8 cellular contexts compared by ENCODE assay signal in genomic region chr10:75408512-75408881, GRCh38. TPM values are rescaled to one million over a fixed set of nuclear protein-coding genes. Genes with fewer than 3 reads are reported as not detected.
DNase-seq lines count a peak whose midpoint lies in the region; ATAC-seq and TF ChIP-seq lines count a peak whose summit lies in the region.

No MANE protein-coding gene starts in this region.

- peak; percentile 44 for DNase-seq in GM03348 (ENCODE audit: low spot score)
- no peak for DNase-seq in SJSA1 (ENCODE audit: low read depth in 1 of 2, low spot score in 2 of 2)
- DNase-seq in retinal pigment epithelial cell (ENCODE audit: low read depth), result no peak
- no peak for DNase-seq in MV-4-11 (lab: John Stamatoyannopoulos, UW)
- DNase-seq in NCI-H2107 treated with DMSO at 0.1 percent for 48 hours (lab: John Stamatoyannopoulos, UW; ENCODE audit: unreplicated experiment), result no peak
- no peak for DNase-seq in NCI-H2227 (lab: John Stamatoyannopoulos, UW; ENCODE audit: unreplicated experiment)

- no peaks in the 10 kb centered on the region for H3K36me3 ChIP-seq in SJSA1
- H3K36me3 ChIP-seq in gastroesophageal sphincter, result no peaks in the 10 kb centered on the region

- H3K27ac ChIP-seq in SJSA1 (no peak overlapping the region), gastroesophageal sphincter (peak overlapping the region; percentile 62 to 100 (median 100))

- no peak for TF ChIP-seq CTCF in gastroesophageal sphincter (IDR thresholded peaks at IDR 0.05)
- peak; percentile 14 for TF ChIP-seq CTCF in retinal pigment epithelial cell (conservative IDR thresholded peaks at IDR 0.05; ENCODE audit: low read depth, low read length)

- ATAC-seq in gastroesophageal sphincter (no peak), GM18502 (IDR thresholded peaks at IDR 0.05; ENCODE audit: poor library complexity, unreplicated experiment) (no peak)

- TF ChIP-seq EP300 in gastroesophageal sphincter (IDR thresholded peaks at IDR 0.05), result no peak

- 0 to 2% methylated on average over 9 to 10 of the region's 27 CpGs for WGBS in gastroesophageal sphincter (ENCODE audit: low coverage in 1 of 2), 2 donors

- H3K27me3 ChIP-seq in SJSA1 (replicated peaks) (peaks cover 6% of the 10 kb centered on the region), gastroesophageal sphincter (no peaks in the 10 kb centered on the region)

- H3K9me3 ChIP-seq in SJSA1 (replicated peaks), result no peaks in the 10 kb centered on the region
- H3K9me3 ChIP-seq in gastroesophageal sphincter, result no peaks in the 10 kb centered on the region

- H3K4me1 ChIP-seq in SJSA1 (replicated peaks), result peaks cover 8% of the 10 kb centered on the region; the same call in 1 of the 2 replicates
- H3K4me1 ChIP-seq in gastroesophageal sphincter, result peaks cover 0 to 57% (median 4%) of the 10 kb centered on the region in 3 donors

- no peak for TF ChIP-seq POLR2A in gastroesophageal sphincter (IDR thresholded peaks at IDR 0.05)

- peak overlapping the region; percentile 49 for H3K4me3 ChIP-seq in SJSA1
- H3K4me3 ChIP-seq in gastroesophageal sphincter, result peak overlapping the region; percentile 71 to 100
- H3K4me3 ChIP-seq in retinal pigment epithelial cell (ENCODE audit: low read length), result peak overlapping the region; percentile 80

RNA-seq across cellular contexts. Expression of gene ZNF503, which starts 6.9 kb away (rescaled TPM):
- total RNA-seq in SJSA1 (2014; rRNA removed; shearing (Covaris generic)), result 2.6 and 6.0 TPM in 2 replicates
- total RNA-seq in gastroesophageal sphincter, result 10 to 100 TPM; 27.3 to 83.7 (median 43.4) TPM

RNA-seq across cellular contexts. Expression of gene LRMDA, which starts 22.9 kb away (rescaled TPM):
- total RNA-seq in SJSA1 (2014; rRNA removed; shearing (Covaris generic)), result not detected in 2 replicates
- total RNA-seq in gastroesophageal sphincter, result 10 to 100 TPM in 1 of 4 donors, 1 to 10 TPM in 3; 7.3 to 20.1 (median 8.4) TPM
